ENCODE assay signal across 28 cellular contexts in genomic region chr20:41783423-41784220, GRCh38.
DNase-seq lines count a peak whose midpoint lies in the region; ATAC-seq, FAIRE-seq and TF ChIP-seq lines count a peak whose summit lies in the region.
"Had no signal": no experiment of that assay in that cellular context is flagged by ENCODE, and none has a peak within 500 bp of the region (broad histone marks: within the 10 kb centered on the region; RNA-seq: fewer than 3 reads in every experiment).

No MANE protein-coding gene starts in this region.

- H4K20me1 ChIP-seq in OCI-LY3 (ENCODE audit: insufficient read depth, low read length): no peaks in the 10 kb centered on the region
- H4K20me1 ChIP-seq in neural progenitor cell (ENCODE audit: low read depth): no peaks in the 10 kb centered on the region

- H3K9ac ChIP-seq in OCI-LY3 (ENCODE audit: low read length) (no peak overlapping the region), neural progenitor cell (no peak overlapping the region)

- peaks cover 3% of the 10 kb centered on the region for H3K9me3 Mint-ChIP-seq in neural progenitor cell
- H3K9me3 Mint-ChIP-seq: activated CD4-positive, alpha-beta memory T cell treated with anti-CD3 and anti-CD28 coated beads for 36 hours had no signal

- H3F3A ChIP-seq in neural progenitor cell (ENCODE audit: low read depth): no peaks in the 10 kb centered on the region

- H3K27ac ChIP-seq in OCI-LY3 (ENCODE audit: low read length): peak overlapping the region; percentile 52
- no peak overlapping the region for H3K27ac ChIP-seq in small intestine (ENCODE audit: low read depth in 1 of 2, low read length in 1 of 2)
- H3K27ac ChIP-seq in neural progenitor cell: no peak overlapping the region
- H3K27ac ChIP-seq: adrenal gland, coronary artery, SK-N-MC, stomach, WERI-Rb-1 had no signal

- H3K9me3 ChIP-seq in OCI-LY3 (ENCODE audit: insufficient read depth, low read length) (no peaks in the 10 kb centered on the region), small intestine (ENCODE audit: control insufficient read depth, low read depth) (no peaks in the 10 kb centered on the region), neural progenitor cell (ENCODE audit: low read depth) (no peaks in the 10 kb centered on the region)
- H3K9me3 ChIP-seq: adrenal gland, stomach had no signal

- TF ChIP-seq CTCF in OCI-LY3 (IDR thresholded peaks at IDR 0.05; ENCODE audit: low read depth, low read length) (no peak), neural progenitor cell (IDR thresholded peaks at IDR 0.05) (no peak)

- H3K4me1 Mint-ChIP-seq in neural progenitor cell: no peaks in the 10 kb centered on the region
- H3K4me1 Mint-ChIP-seq: CD8-positive, alpha-beta memory T cell had no signal

- no peak overlapping the region for H3K27ac Mint-ChIP-seq in neural progenitor cell
- H3K27ac Mint-ChIP-seq: activated CD4-positive, alpha-beta memory T cell treated with anti-CD3 and anti-CD28 coated beads for 36 hours; type B pancreatic cell had no signal

- FAIRE-seq in small intestine (lab: Jason Lieb, UNC): no peak
- FAIRE-seq: bronchial epithelial cell, GM12891 had no signal

- H3K36me3 Mint-ChIP-seq in neural progenitor cell: no peaks in the 10 kb centered on the region
- H3K36me3 Mint-ChIP-seq: activated CD4-positive, alpha-beta memory T cell treated with anti-CD3 and anti-CD28 coated beads for 36 hours; CD8-positive, alpha-beta memory T cell; type B pancreatic cell had no signal

- H3K27me3 Mint-ChIP-seq in neural progenitor cell (ENCODE audit: insufficient read depth, low read depth): peaks cover 14% of the 10 kb centered on the region
- H3K27me3 Mint-ChIP-seq: activated CD4-positive, alpha-beta memory T cell treated with anti-CD3 and anti-CD28 coated beads for 36 hours had no signal

- H3K36me3 ChIP-seq in OCI-LY3 (replicated peaks; ENCODE audit: low read depth, low read length) (no peaks in the 10 kb centered on the region), small intestine (ENCODE audit: control insufficient read depth in 2 of 2, insufficient read depth in 2 of 2, low read length in 2 of 2) (no peaks in the 10 kb centered on the region), neural progenitor cell (no peaks in the 10 kb centered on the region)
- H3K36me3 ChIP-seq: adrenal gland, stomach, WERI-Rb-1 had no signal

- H3K4me1 ChIP-seq in OCI-LY3 (ENCODE audit: low read length): peaks cover 36% of the 10 kb centered on the region
- no peaks in the 10 kb centered on the region for H3K4me1 ChIP-seq in small intestine (ENCODE audit: control insufficient read depth in 2 of 2, insufficient read depth in 1 of 2, low read depth in 1 of 2, low read length in 1 of 2)
- H3K4me1 ChIP-seq in neural progenitor cell: no peaks in the 10 kb centered on the region
- H3K4me1 ChIP-seq: adrenal gland, stomach had no signal

- no peak overlapping the region; the same call in 1 of the 2 replicates for H2AFZ ChIP-seq in OCI-LY3 (ENCODE audit: low read depth, low read length)
- H2AFZ ChIP-seq in neural progenitor cell (replicated peaks): no peak overlapping the region

- H3K4me3 Mint-ChIP-seq in neural progenitor cell: no peak overlapping the region
- H3K4me3 Mint-ChIP-seq: activated CD4-positive, alpha-beta memory T cell treated with anti-CD3 and anti-CD28 coated beads for 36 hours; CD8-positive, alpha-beta memory T cell; type B pancreatic cell had no signal

- ATAC-seq in GM19438 (IDR thresholded peaks at IDR 0.05; ENCODE audit: low read depth, unreplicated experiment) (peak; percentile 72), HG03097 (IDR thresholded peaks at IDR 0.05; ENCODE audit: low FRiP score, unreplicated experiment) (peak; percentile 74), HG03045 (IDR thresholded peaks at IDR 0.05; ENCODE audit: unreplicated experiment) (no peak), GM19035 (IDR thresholded peaks at IDR 0.05; ENCODE audit: unreplicated experiment) (no peak)
- ATAC-seq: left ventricle myocardium superior had no signal

- 45 to 57% (median 54%) methylated on average over 7 of the region's 7 CpGs for WGBS in small intestine, 3 donors

- peaks cover 21% of the 10 kb centered on the region for H3K27me3 ChIP-seq in OCI-LY3 (ENCODE audit: low read depth, low read length)
- no peaks in the 10 kb centered on the region for H3K27me3 ChIP-seq in small intestine (ENCODE audit: control insufficient read depth in 2 of 2, insufficient read depth in 2 of 2, low read length in 2 of 2)
- no peaks in the 10 kb centered on the region for H3K27me3 ChIP-seq in neural progenitor cell

- 0 out of 2 replicates have a peak overlapping the region, but pooled peaks have one; percentile 3 for H3K4me3 ChIP-seq in OCI-LY3 (ENCODE audit: low read length)
- H3K4me3 ChIP-seq in small intestine (ENCODE audit: low read depth in 1 of 2, low read length in 2 of 2): no peak overlapping the region
- H3K4me3 ChIP-seq in neural progenitor cell: no peak overlapping the region
- H3K4me3 ChIP-seq: adrenal gland, coronary artery, SK-N-MC, smooth muscle cell, stomach had no signal

- H3K4me2 ChIP-seq in OCI-LY3 (ENCODE audit: low read length) (peak overlapping the region; percentile 42), neural progenitor cell (no peak overlapping the region)
- H3K4me2 ChIP-seq: smooth muscle cell had no signal

- DNase-seq in small intestine: peak; percentile 1
- no peak for DNase-seq in neural progenitor cell (ENCODE audit: low spot score)
- DNase-seq: activated CD4-positive, alpha-beta memory T cell treated with anti-CD3 and anti-CD28 coated beads for 36 hours; activated gamma-delta T cell treated with Interleukin-2 at 50 U/mL for 16 hours; adrenal gland; CD8-positive, alpha-beta memory T cell; glutamatergic neuron; HCEC 1CT; KG1; left ventricle myocardium superior; NCI-H1048; NCI-H2029 treated with DMSO at 0.1 percent for 48 hours; NCI-H446; NK-92 treated with Interleukin-12 subunit alpha and Interleukin-12 subunit beta, amount 100 ng/mL, for 24 hours; stimulated activated CD4-positive, alpha-beta T cell treated with anti-CD3 and anti-CD28 coated beads, Interleukin-4, amount 100 ng/mL, for 1 hour; stomach; WERI-Rb-1 had no signal

- H3K79me2 ChIP-seq in OCI-LY3 (ENCODE audit: low read length): no peaks in the 10 kb centered on the region
- H3K79me2 ChIP-seq in neural progenitor cell (ENCODE audit: low read depth): no peaks in the 10 kb centered on the region

Comparison
In these comparisons a context has a peak if more than half of its experiments do, and no peak if none do; other contexts are left out.
1. ATAC-seq: peak in GM19438 (single experiment) and HG03097 (single experiment); none in HG03045 (single experiment) and GM19035 (single experiment).